Comparison of ENCODE assay signal across 8 cellular contexts in the genomic region with DNA sequence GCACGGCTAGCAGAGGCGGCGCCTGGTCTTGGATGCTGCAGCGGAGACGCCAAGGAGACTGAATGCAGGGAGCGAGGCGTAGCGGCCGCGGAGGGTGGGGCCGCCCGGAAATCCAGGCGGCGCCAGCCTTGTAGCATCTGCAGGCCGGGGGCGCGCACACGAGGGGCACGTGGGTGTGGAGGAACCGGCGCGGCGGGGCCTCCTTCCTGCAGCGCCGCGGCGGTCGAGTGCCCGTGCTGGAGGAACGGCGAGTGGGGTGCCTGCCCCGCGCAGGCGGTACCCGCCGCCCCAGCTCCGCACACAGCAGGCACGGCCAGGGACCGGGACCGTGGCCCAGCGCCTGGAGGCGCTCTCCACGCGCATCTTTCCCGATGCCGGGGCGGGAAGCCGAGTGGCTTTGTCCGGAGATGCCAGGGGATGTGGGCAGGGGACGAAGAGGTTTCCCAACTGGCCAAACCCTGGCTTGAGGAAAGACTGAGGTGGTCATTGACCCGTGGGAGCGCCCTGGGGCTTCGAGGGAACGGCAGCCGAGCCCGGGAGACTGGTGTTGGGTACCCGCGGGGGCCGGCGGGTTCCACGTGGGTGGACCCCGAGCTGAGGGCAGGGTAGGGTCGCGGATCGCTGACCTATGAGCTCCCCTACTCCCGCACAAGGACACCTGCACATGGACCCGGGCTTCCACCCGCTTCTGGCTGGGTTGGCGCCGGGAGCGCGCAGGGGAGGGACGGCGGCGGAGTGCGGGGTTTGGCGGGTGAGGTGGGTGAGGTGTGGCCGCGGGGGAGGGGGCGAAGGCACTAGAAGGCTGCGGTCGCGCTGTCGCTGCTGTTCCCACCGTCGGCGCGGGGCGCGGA.
A peak's percentile ranks its signal among the peaks of the same experiment; 100 is the strongest.
DNase-seq lines count a peak whose midpoint lies in the region; ATAC-seq lines count a peak whose summit lies in the region.

No MANE protein-coding gene starts in this region.

- peaks cover 7% of the 10 kb centered on the region for H3K9me3 Mint-ChIP-seq in activated CD4-positive, alpha-beta memory T cell treated with anti-CD3 and anti-CD28 coated beads for 36 hours

- intact Hi-C loops in activated CD4-positive, alpha-beta memory T cell treated with anti-CD3 and anti-CD28 coated beads for 36 hours (cut with micrococcal nuclease): loop anchor here (10.0 kb wide), 2 partner anchors 101 to 119 kb away; no protein-coding TSS in a partner anchor

- peaks cover 11% of the 10 kb centered on the region; the same call in 1 of the 2 replicates for H3K4me1 ChIP-seq in HUES6 (ENCODE audit: control insufficient read depth, insufficient read depth, low read length)
- peaks cover 35 to 45% (median 36%) of the 10 kb centered on the region in 3 donors for H3K4me1 ChIP-seq in skeletal muscle tissue (ENCODE audit: control insufficient read depth in 3 of 3, insufficient read depth in 3 of 3, low read length in 3 of 3)

- CTCF ChIA-PET in activated CD4-positive, alpha-beta memory T cell treated with anti-CD3 and anti-CD28 coated beads for 36 hours (lab: Charles Lee): no interaction called here

- H3K27ac Mint-ChIP-seq in activated CD4-positive, alpha-beta memory T cell treated with anti-CD3 and anti-CD28 coated beads for 36 hours: no peak overlapping the region

- ATAC-seq in HG02884 (IDR thresholded peaks at IDR 0.05; ENCODE audit: unreplicated experiment): no peak

- POLR2A ChIA-PET in activated CD4-positive, alpha-beta memory T cell treated with anti-CD3 and anti-CD28 coated beads for 36 hours (lab: Charles Lee): no interaction called here

- H3K36me3 Mint-ChIP-seq in activated CD4-positive, alpha-beta memory T cell treated with anti-CD3 and anti-CD28 coated beads for 36 hours: peaks cover 4% of the 10 kb centered on the region

- peaks cover 39% of the 10 kb centered on the region for H3K4me1 Mint-ChIP-seq in activated CD4-positive, alpha-beta memory T cell treated with anti-CD3 and anti-CD28 coated beads for 36 hours (ENCODE audit: low read depth)

- H3K27me3 ChIP-seq in HUES6 (ENCODE audit: control insufficient read depth, insufficient read depth, low read length) (peaks cover 79% of the 10 kb centered on the region), skeletal muscle tissue (ENCODE audit: control insufficient read depth in 3 of 3, insufficient read depth in 3 of 3, low read length in 3 of 3) (peaks cover 62 to 68% (median 65%) of the 10 kb centered on the region in 3 donors)

- H3K27ac ChIP-seq in HUES6 (ENCODE audit: low read depth, low read length) (no peak overlapping the region), skeletal muscle tissue (ENCODE audit: low read depth, low read length) (no peak overlapping the region)

- H3K4me3 ChIP-seq in HUES6 (ENCODE audit: low read depth, low read length): peak overlapping the region; percentile 78
- peak overlapping the region in 2 of 3 donors; percentile 22 to 57 for H3K4me3 ChIP-seq in skeletal muscle tissue (ENCODE audit: low read length in 3 of 3)

- peaks cover 73% of the 10 kb centered on the region for H3K27me3 Mint-ChIP-seq in activated CD4-positive, alpha-beta memory T cell treated with anti-CD3 and anti-CD28 coated beads for 36 hours

- DNase-seq in DMS 273 (lab: John Stamatoyannopoulos, UW; ENCODE audit: unreplicated experiment): peak; percentile 75
- DNase-seq in DMS 273 treated with DMSO at 0.1 percent for 48 hours (lab: John Stamatoyannopoulos, UW): no peak
- DNase-seq in activated CD4-positive, alpha-beta memory T cell treated with anti-CD3 and anti-CD28 coated beads for 36 hours: peak; percentile 43
- peak; percentile 68 for DNase-seq in glomerular visceral epithelial cell (ENCODE audit: extremely low spot score)
- no peak for DNase-seq in GM19240 (ENCODE audit: insufficient read length, low spot score)

- H3K9me3 ChIP-seq in HUES6 (ENCODE audit: control insufficient read depth, insufficient read depth, low read depth, low read length) (0 out of 2 replicates have a peak, but pooled peaks cover 2% of the 10 kb centered on the region), skeletal muscle tissue (ENCODE audit: control insufficient read depth in 3 of 3, low read length in 3 of 3) (peaks cover 4 to 19% (median 4%) of the 10 kb centered on the region in 3 donors)

- peak overlapping the region; percentile 58 for H3K4me3 Mint-ChIP-seq in activated CD4-positive, alpha-beta memory T cell treated with anti-CD3 and anti-CD28 coated beads for 36 hours

- no peak overlapping the region for H3K9ac ChIP-seq in HUES6 (ENCODE audit: low read length)
- no peak overlapping the region for H3K9ac ChIP-seq in skeletal muscle tissue (ENCODE audit: low read depth in 1 of 3, low read length in 3 of 3)

- no peaks in the 10 kb centered on the region for H3K36me3 ChIP-seq in HUES6 (ENCODE audit: control insufficient read depth, insufficient read depth, low read length)
- H3K36me3 ChIP-seq in skeletal muscle tissue (ENCODE audit: control insufficient read depth in 3 of 3, insufficient read depth in 3 of 3, low read length in 3 of 3): no peaks in the 10 kb centered on the region

Comparison
In these comparisons a context has a peak if more than half of its experiments do, and no peak if none do; other contexts are left out.
1. DNase-seq: peak in DMS 273 (single experiment), activated CD4-positive, alpha-beta memory T cell treated with anti-CD3 and anti-CD28 coated beads for 36 hours (single experiment) and glomerular visceral epithelial cell (single experiment); none in DMS 273 treated with DMSO at 0.1 percent for 48 hours (single experiment) and GM19240 (single experiment).